ENCODE assay signal across 8 cellular contexts in genomic region chr12:6567824-6568617, GRCh38. TPM values are rescaled to one million over a fixed set of nuclear protein-coding genes. Genes with fewer than 3 reads are reported as not detected.
DNase-seq lines count a peak whose midpoint lies in the region; ATAC-seq and TF ChIP-seq lines count a peak whose summit lies in the region.

Gene NOP2, minus strand, starts transcription at chr12:6568291. Its CDS starts 373 bp downstream, at chr12:6567918.

- no peaks in the 10 kb centered on the region for H3K4me1 ChIP-seq in colonic mucosa

- DNase-seq in AML-193 (lab: John Stamatoyannopoulos, UW) (peak; percentile 84 to 91), NCI-H526 (lab: John Stamatoyannopoulos, UW) (peak; percentile 72 to 96), colonic mucosa (peak; percentile 94), left kidney (ENCODE audit: low read depth, low spot score) (peak; percentile 96)
- peak; percentile 94 for DNase-seq in activated CD4-positive, alpha-beta T cell treated with anti-CD3 and anti-CD28 coated beads for 48 hours
- peak; percentile 88 for DNase-seq in stimulated activated CD4-positive, alpha-beta T cell treated with anti-CD3 and anti-CD28 coated beads, Interleukin-1b, Interleukin-23, amount 100 ng/mL, for 48 hours

- intact Hi-C loops in colonic mucosa (cut with DNase I), result no loop called here

- no peaks in the 10 kb centered on the region for H3K9me3 ChIP-seq in colonic mucosa

- peaks cover 8% of the 10 kb centered on the region for H3K36me3 ChIP-seq in colonic mucosa

- TF ChIP-seq POLR2A in GM19193 (IDR thresholded peaks at IDR 0.05; ENCODE audit: extremely low read depth, insufficient read depth, insufficient read length), result peak; percentile 96

- TF ChIP-seq CTCF in colonic mucosa (IDR thresholded peaks at IDR 0.05), result no peak

- peak; percentile 70 for ATAC-seq in HG03442 (IDR thresholded peaks at IDR 0.05; ENCODE audit: unreplicated experiment)

- H3K27ac ChIP-seq in colonic mucosa, result peak within 1 kb of the TSS; percentile 92

- peak within 1 kb of the TSS; percentile 80 for H3K4me3 ChIP-seq in colonic mucosa

- H3K27me3 ChIP-seq in colonic mucosa, result no peaks in the 10 kb centered on the region

- peak within 1 kb of the TSS; percentile 92 to 97 for H3K9ac ChIP-seq in colonic mucosa (ENCODE audit: low read depth in 2 of 2, low read length in 2 of 2)

RNA-seq across cellular contexts. Expression of gene NOP2, which starts in this region (rescaled TPM):
- total RNA-seq in colonic mucosa, result 10 to 100 TPM; 19.1 to 39.6 TPM

Comparison
In these comparisons a context has a peak if more than half of its experiments do, and no peak if none do; other contexts are left out.
1. Peak in every context shown above with its lines: DNase-seq, ATAC-seq, H3K4me3 ChIP-seq and H3K27ac ChIP-seq.